ENCODE assay signal across 9 cellular contexts in genomic region chr15:31365655-31366127, GRCh38.
DNase-seq lines count a peak whose midpoint lies in the region; ATAC-seq and TF ChIP-seq lines count a peak whose summit lies in the region.
"Had no signal": no experiment of that assay in that cellular context is flagged by ENCODE, and none has a peak within 500 bp of the region (broad histone marks: within the 10 kb centered on the region; RNA-seq: fewer than 3 reads in every experiment).

No MANE protein-coding gene starts in this region.

- H3K79me2 ChIP-seq in OCI-LY3 (ENCODE audit: low read length): peaks cover 97% of the 10 kb centered on the region

- peak overlapping the region; percentile 44 for H3K9ac ChIP-seq in OCI-LY3 (ENCODE audit: low read length)

- H3K4me3 ChIP-seq in OCI-LY3 (ENCODE audit: low read length): peak overlapping the region; percentile 55
- H3K4me3 ChIP-seq: SJSA1 had no signal

- H4K20me1 ChIP-seq in OCI-LY3 (ENCODE audit: insufficient read depth, low read length): peaks cover 66% of the 10 kb centered on the region

- peak; percentile 36 for ATAC-seq in HG02763 (IDR thresholded peaks at IDR 0.05; ENCODE audit: unreplicated experiment)

- H3K27me3 ChIP-seq in OCI-LY3 (ENCODE audit: low read depth, low read length): no peaks in the 10 kb centered on the region
- H3K27me3 ChIP-seq: SJSA1 had no signal

- H3K9me3 ChIP-seq in OCI-LY3 (ENCODE audit: insufficient read depth, low read length): no peaks in the 10 kb centered on the region

- peak; percentile 46 for TF ChIP-seq CTCF in OCI-LY3 (IDR thresholded peaks at IDR 0.05; ENCODE audit: low read depth, low read length)

- DNase-seq in GM04504 (ENCODE audit: low read depth) (peak; percentile 59), fibroblast of the conjunctiva (ENCODE audit: low read depth) (peak; percentile 84), nucleus accumbens (lab: John Stamatoyannopoulos, UW) (peak; percentile 46 to 95 (median 84)), substantia nigra (lab: John Stamatoyannopoulos, UW) (peak; percentile 24 to 97 (median 84)), NCI-H524 (lab: John Stamatoyannopoulos, UW) (no peak)
- peak; percentile 70 for DNase-seq in activated effector memory CD4-positive, alpha-beta T cell treated with Interleukin-2 at 50 U/mL for 16 hours

- H3K36me3 ChIP-seq in OCI-LY3 (replicated peaks; ENCODE audit: low read depth, low read length): peaks cover 19% of the 10 kb centered on the region

- H3K27ac ChIP-seq in OCI-LY3 (ENCODE audit: low read length) (no peak overlapping the region), substantia nigra (ENCODE audit: low read depth, low read length, poor library complexity, severe bottlenecking) (peak overlapping the region; percentile 98)
- H3K27ac ChIP-seq: SJSA1 had no signal

- H2AFZ ChIP-seq in OCI-LY3 (ENCODE audit: low read depth, low read length): no peak overlapping the region

- peak overlapping the region; percentile 80 for H3K4me2 ChIP-seq in OCI-LY3 (ENCODE audit: low read length)

- peaks cover 66% of the 10 kb centered on the region for H3K4me1 ChIP-seq in OCI-LY3 (ENCODE audit: low read length)
- H3K4me1 ChIP-seq: SJSA1 had no signal

Comparison
In these comparisons a context has a peak if more than half of its experiments do, and no peak if none do; other contexts are left out.
1. DNase-seq: peak in GM04504 (single experiment), activated effector memory CD4-positive, alpha-beta T cell treated with Interleukin-2 at 50 U/mL for 16 hours (single experiment), fibroblast of the conjunctiva (single experiment), nucleus accumbens (56 of 56) and substantia nigra (49 of 49); none in NCI-H524 (0 of 2).